Comparison of ENCODE assay signal across 9 cellular contexts in genomic region chr11:75946531-75947530, GRCh38.
DNase-seq lines count a peak whose midpoint lies in the region; ATAC-seq and TF ChIP-seq lines count a peak whose summit lies in the region.
"Had no signal": no experiment of that assay in that cellular context is flagged by ENCODE, and none has a peak within 500 bp of the region (broad histone marks: within the 10 kb centered on the region; RNA-seq: fewer than 3 reads in every experiment).

No MANE protein-coding gene starts in this region.

- DNase-seq in H4 (ENCODE audit: low spot score) (peak; percentile 38), NCI-H345 (lab: John Stamatoyannopoulos, UW) (peak; percentile 69), endodermal cell (peak; percentile 48), renal cortical epithelial cell (ENCODE audit: low read depth) (peak; percentile 7), spleen (no peak), SKM-1 treated with dmso at 0.1 percent for 144 hours (lab: John Stamatoyannopoulos, UW; ENCODE audit: unreplicated experiment) (no peak), mesenteric fat pad (ENCODE audit: low spot score) (no peak)
- DNase-seq: activated CD8-positive, alpha-beta memory T cell treated with anti-CD3 and anti-CD28 coated beads for 24 hours had no signal

- ATAC-seq in HG02623 (IDR thresholded peaks at IDR 0.05; ENCODE audit: unreplicated experiment), result no peak

- H3K4me1 ChIP-seq in endodermal cell (ENCODE audit: control insufficient read depth, insufficient read depth, low read length) (peaks cover 4% of the 10 kb centered on the region), spleen (peaks cover 11 to 61% (median 31%) of the 10 kb centered on the region in 6 donors)

- H3K27me3 ChIP-seq in endodermal cell (ENCODE audit: control insufficient read depth, insufficient read depth, low read length, poor library complexity, severe bottlenecking) (no peaks in the 10 kb centered on the region), spleen (replicated peaks in 1 of 7) (no peaks in the 10 kb centered on the region)

- no peaks in the 10 kb centered on the region for H3K27me3 Mint-ChIP-seq in endodermal cell (ENCODE audit: insufficient read depth)

- H3K36me3 ChIP-seq in endodermal cell (ENCODE audit: control insufficient read depth, insufficient read depth, low read length), result no peaks in the 10 kb centered on the region
- H3K36me3 ChIP-seq in spleen, result no peaks in the 10 kb centered on the region

- H3K27ac ChIP-seq in endodermal cell (ENCODE audit: low read depth, low read length) (no peak overlapping the region), spleen (peak overlapping the region in 4 of 8 donors; percentile 7 to 51 (median 34))

- H3K4me3 ChIP-seq in endodermal cell (ENCODE audit: low read length) (no peak overlapping the region), spleen (no peak overlapping the region)

- TF ChIP-seq CTCF in endodermal cell (conservative IDR thresholded peaks at IDR 0.05) (no peak), spleen (IDR thresholded peaks at IDR 0.05 in 8 of 11, conservative IDR thresholded peaks at IDR 0.05 in 3 of 11) (no peak)

- H3K9me3 ChIP-seq in endodermal cell (ENCODE audit: control insufficient read depth, low read length), result no peaks in the 10 kb centered on the region
- H3K9me3 ChIP-seq in spleen, result no peaks in the 10 kb centered on the region

- peaks cover 20% of the 10 kb centered on the region for H3K4me1 Mint-ChIP-seq in endodermal cell

- H3K27ac Mint-ChIP-seq in endodermal cell, result no peak overlapping the region

- no peaks in the 10 kb centered on the region for H3K36me3 Mint-ChIP-seq in endodermal cell (ENCODE audit: low read depth)

- no peak overlapping the region for H3K9ac ChIP-seq in endodermal cell (ENCODE audit: extremely low read depth, low read length, poor library complexity, severe bottlenecking)

- H3K4me3 Mint-ChIP-seq in endodermal cell, result no peak overlapping the region

- WGBS in endodermal cell (ENCODE audit: insufficient coverage in 1 of 2, insufficient read length in 1 of 2), 2 experiments, result 90 to 93% methylated on average over 5 to 8 of the region's 8 CpGs
- 66 to 75% (median 68%) methylated on average over 8 of the region's 8 CpGs for WGBS in spleen, 5 donors

- intact Hi-C loops in spleen (cut with DNase I; ENCODE audit: low total_unique reads), result no loop called here

- no peaks in the 10 kb centered on the region for H3K9me3 Mint-ChIP-seq in endodermal cell

- no peak for TF ChIP-seq POLR2A in spleen (IDR thresholded peaks at IDR 0.05)

Comparison
In these comparisons a context has a peak if more than half of its experiments do, and no peak if none do; other contexts are left out.
1. DNase-seq: peak in H4 (single experiment), NCI-H345 (single experiment), endodermal cell (single experiment) and renal cortical epithelial cell (single experiment); none in spleen (single experiment), SKM-1 treated with dmso at 0.1 percent for 144 hours (single experiment) and mesenteric fat pad (single experiment).